1 cellular context compared by ENCODE assay signal in the genomic region with DNA sequence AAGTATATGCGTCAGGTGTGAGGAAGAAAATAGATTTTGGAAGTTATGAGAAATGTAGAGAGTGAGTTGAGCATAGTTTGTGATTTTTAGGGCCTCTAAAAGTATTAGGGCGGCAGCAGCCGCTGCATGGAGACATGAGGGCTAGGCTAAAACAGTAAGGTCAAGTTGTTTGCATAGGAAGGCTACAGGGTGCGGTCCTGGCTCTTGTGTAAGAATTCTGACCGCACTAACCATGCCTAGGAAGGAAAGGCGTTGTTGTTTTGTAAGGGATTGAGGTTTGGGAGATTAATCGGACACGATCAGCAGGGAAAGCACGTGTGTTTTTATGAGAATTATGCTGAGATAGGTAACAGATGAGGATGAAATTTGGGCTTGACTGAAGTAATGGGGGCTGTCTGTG. TPM values are rescaled to one million over a fixed set of nuclear protein-coding genes. Genes with fewer than 3 reads are reported as not detected.
"Had no signal": no experiment of that assay in that cellular context is flagged by ENCODE, and none has a peak within 500 bp of the region (broad histone marks: within the 10 kb centered on the region; RNA-seq: fewer than 3 reads in every experiment).

No MANE protein-coding gene starts in this region.

RNA-seq across cellular contexts. Expression of a gene that starts 6.8 kb away (rescaled TPM):
- total RNA-seq: cardiac muscle cell had no signal
